In genomic region chr1:235722858-235723257, GRCh38 we compare ENCODE assay signal across 33 cellular contexts.
"Had no signal": no experiment of that assay in that cellular context is flagged by ENCODE, and none has a peak within 500 bp of the region (broad histone marks: within the 10 kb centered on the region; RNA-seq: fewer than 3 reads in every experiment).

No MANE protein-coding gene starts in this region.

- ATAC-seq: activated CD8-positive, alpha-beta T cell treated with anti-CD3 and anti-CD28 coated beads for 36 hours; activated naive CD4-positive, alpha-beta T cell treated with anti-CD3 and anti-CD28 coated beads, Interleukin-2, amount 50 U/mL, for 72 hours; activated T-cell treated with anti-CD3 and anti-CD28 coated beads, Interleukin-2, amount 50 U/mL, for 4 hours; activated T-cell treated with anti-CD3 and anti-CD28 coated beads, Interleukin-2, amount 50 U/mL, for 72 hours; activated T-helper 17 cell treated with anti-CD3 and anti-CD28 coated beads, Interleukin-2, amount 50 U/mL, for 72 hours; body of pancreas had no signal

- DNase-seq: activated B cell treated with CpG ODN at 0.5 μM for 24 hours; activated CD4-positive, alpha-beta memory T cell treated with anti-CD3 and anti-CD28 coated beads for 36 hours; activated CD4-positive, alpha-beta T cell treated with anti-CD3 and anti-CD28 coated beads for 4 hours; activated CD4-positive, alpha-beta T cell treated with anti-CD3 and anti-CD28 coated beads, Interleukin-2, amount 10 ng/mL, durations not matched to agents 24 days and 14 days; activated CD4-positive, alpha-beta T cell treated with anti-CD3 and anti-CD28 coated beads, Interleukin-2, amount 50 U/mL, for 1 hour; activated CD4-positive, alpha-beta T cell treated with anti-CD3 and anti-CD28 coated beads, Interleukin-2, amount 50 U/mL, for 4 hours; activated CD4-positive, CD25-positive, alpha-beta regulatory T cell treated with anti-CD3 and anti-CD28 coated beads, Interleukin-2, amount 50 U/mL, for 72 hours; activated CD8-positive, alpha-beta memory T cell treated with anti-CD3 and anti-CD28 coated beads, Interleukin-2, amount 50 U/mL, for 4 hours; activated CD8-positive, alpha-beta T cell treated with anti-CD3 and anti-CD28 coated beads for 36 hours; activated effector memory CD4-positive, alpha-beta T cell treated with anti-CD3 and anti-CD28 coated beads, Interleukin-2, amount 50 U/mL, for 16 hours; activated gamma-delta T cell treated with Interleukin-2 at 50 U/mL for 16 hours; activated naive CD4-positive, alpha-beta T cell; activated naive CD4-positive, alpha-beta T cell treated with anti-CD3 and anti-CD28 coated beads for 36 hours; activated naive CD4-positive, alpha-beta T cell treated with anti-CD3 and anti-CD28 coated beads, Interleukin-2, amount 50 U/mL, for 16 hours; activated naive CD8-positive, alpha-beta T cell treated with anti-CD3 and anti-CD28 coated beads for 36 hours; activated T-cell treated with anti-CD3 and anti-CD28 coated beads for 4 hours; activated T-cell treated with anti-CD3 and anti-CD28 coated beads, Interleukin-2, amount 50 U/mL, for 1 hour; activated T-cell treated with anti-CD3 and anti-CD28 coated beads, Interleukin-2, amount 50 U/mL, for 4 hours; activated T-cell treated with anti-CD3 and anti-CD28 coated beads, Interleukin-2, amount 50 U/mL, for 72 hours; adrenal gland; amniotic stem cell; aorta; body of pancreas; brain microvascular endothelial cell; caudate nucleus; SW 1271; T-helper 1 cell; T-helper 2 cell; T-helper 9 cell had no signal

- H3K27ac ChIP-seq: adrenal gland, body of pancreas, brain microvascular endothelial cell, breast epithelium, VCaP had no signal

- H3K4me1 ChIP-seq: adrenal gland, body of pancreas, breast epithelium had no signal

- H3K9me3 ChIP-seq: adrenal gland, body of pancreas, breast epithelium had no signal

- H3K4me3 ChIP-seq: adrenal gland, body of pancreas, breast epithelium had no signal

- H3K36me3 ChIP-seq: brain microvascular endothelial cell had no signal

- H3K27me3 ChIP-seq: adrenal gland, body of pancreas, brain microvascular endothelial cell, breast epithelium had no signal
